19 cellular contexts compared by ENCODE assay signal in genomic region chr1:160743266-160743665, GRCh38. TPM values are rescaled to one million over a fixed set of nuclear protein-coding genes. Genes with fewer than 3 reads are reported as not detected.
DNase-seq lines count a peak whose midpoint lies in the region; ATAC-seq and TF ChIP-seq lines count a peak whose summit lies in the region.
"Had no signal": no experiment of that assay in that cellular context is flagged by ENCODE, and none has a peak within 500 bp of the region (broad histone marks: within the 10 kb centered on the region; RNA-seq: fewer than 3 reads in every experiment).

No MANE protein-coding gene starts in this region.

- intact Hi-C loops in CD8-positive, alpha-beta T cell (cut with DNase I, micrococcal nuclease), result loop anchor here in 1 of 2 experiments (2.0 kb wide), 1 partner anchor 16 kb away; no protein-coding TSS in a partner anchor
- intact Hi-C loops in activated T-helper 2 cell treated with anti-CD3 and anti-CD28 coated beads, Interferon-gamma antibody, Interleukin-2, Interleukin-4, amounts not matched to agents 10 μg/mL and 5 μg/mL and 100 μg/mL, durations not matched to agents 14 hours and 24 hours and 36 hours (cut with micrococcal nuclease), result no loop called here

- no peaks in the 10 kb centered on the region for H3K27me3 ChIP-seq in CD8-positive, alpha-beta T cell (ENCODE audit: insufficient read depth, low read length)
- H3K27me3 ChIP-seq: BE2C, neural progenitor cell had no signal

- H3K36me3 ChIP-seq in CD8-positive, alpha-beta T cell (ENCODE audit: insufficient read depth, low read length), result no peaks in the 10 kb centered on the region
- H3K36me3 ChIP-seq: BE2C, neural progenitor cell had no signal

- H3K4me1 Mint-ChIP-seq in CD8-positive, alpha-beta T cell (ENCODE audit: low read depth), result peaks cover 88% of the 10 kb centered on the region
- peaks cover 82% of the 10 kb centered on the region for H3K4me1 Mint-ChIP-seq in activated T-helper 2 cell treated with anti-CD3 and anti-CD28 coated beads, Interferon-gamma antibody, Interleukin-2, Interleukin-4, amounts not matched to agents 10 μg/mL and 5 μg/mL and 100 μg/mL, durations not matched to agents 14 hours and 24 hours and 36 hours (ENCODE audit: low read depth)
- H3K4me1 Mint-ChIP-seq in naive thymus-derived CD8-positive, alpha-beta T cell, result peaks cover 29 to 92% (median 70%) of the 10 kb centered on the region in 4 donors
- H3K4me1 Mint-ChIP-seq: neural progenitor cell had no signal

- POLR2A ChIA-PET in CD8-positive, alpha-beta T cell (lab: Charles Lee), result interaction anchor here (1.4 to 2.2 kb wide), 2 partner anchors 9 to 10 kb away, joined by 4 to 7 read pairs; no protein-coding TSS in a partner anchor
- POLR2A ChIA-PET in naive thymus-derived CD8-positive, alpha-beta T cell (lab: Charles Lee), result interaction anchor here (0.6 to 1.3 kb wide), 2 partner anchors 53 to 331 kb away, joined by 3 to 6 read pairs; partner anchors contain the start of gene LY9

- peaks cover 53% of the 10 kb centered on the region for H3K4me1 ChIP-seq in CD8-positive, alpha-beta T cell (ENCODE audit: insufficient read depth, low read length)
- H3K4me1 ChIP-seq: BE2C, neural progenitor cell, psoas muscle had no signal

- TF ChIP-seq CTCF in CD8-positive, alpha-beta T cell (IDR thresholded peaks at IDR 0.05), result no peak
- TF ChIP-seq CTCF in GM12864 (IDR thresholded peaks at IDR 0.05; ENCODE audit: low read depth, low read length, missing control alignments), result no peak

- ATAC-seq in CD8-positive, alpha-beta T cell, result no peak
- ATAC-seq in naive thymus-derived CD8-positive, alpha-beta T cell, result no peak
- ATAC-seq in HG02852 (IDR thresholded peaks at IDR 0.05; ENCODE audit: unreplicated experiment) (no peak), GM21786 (IDR thresholded peaks at IDR 0.05; ENCODE audit: unreplicated experiment) (no peak)
- ATAC-seq: psoas muscle, Right ventricle myocardium inferior had no signal

- H3K4me3 Mint-ChIP-seq in CD8-positive, alpha-beta T cell, result peak overlapping the region; percentile 60
- peak overlapping the region; percentile 9 for H3K4me3 Mint-ChIP-seq in activated T-helper 2 cell treated with anti-CD3 and anti-CD28 coated beads, Interferon-gamma antibody, Interleukin-2, Interleukin-4, amounts not matched to agents 10 μg/mL and 5 μg/mL and 100 μg/mL, durations not matched to agents 14 hours and 24 hours and 36 hours (ENCODE audit: low read depth)
- H3K4me3 Mint-ChIP-seq in naive thymus-derived CD8-positive, alpha-beta T cell, result peak overlapping the region in 5 of 10 donors; percentile 11 to 86 (median 52)
- H3K4me3 Mint-ChIP-seq: endodermal cell, neural progenitor cell, type B pancreatic cell had no signal

- H3K9me3 Mint-ChIP-seq in CD8-positive, alpha-beta T cell, result no peaks in the 10 kb centered on the region
- peaks cover 2% of the 10 kb centered on the region for H3K9me3 Mint-ChIP-seq in activated T-helper 2 cell treated with anti-CD3 and anti-CD28 coated beads, Interferon-gamma antibody, Interleukin-2, Interleukin-4, amounts not matched to agents 10 μg/mL and 5 μg/mL and 100 μg/mL, durations not matched to agents 14 hours and 24 hours and 36 hours
- peaks cover 0 to 2% (median 0%) of the 10 kb centered on the region in 9 donors for H3K9me3 Mint-ChIP-seq in naive thymus-derived CD8-positive, alpha-beta T cell
- H3K9me3 Mint-ChIP-seq: endodermal cell, neural progenitor cell, type B pancreatic cell had no signal

- no peak for DNase-seq in CD8-positive, alpha-beta T cell
- DNase-seq in GM12864 (ENCODE audit: low read depth), result no peak
- no peak for DNase-seq in activated T-helper 2 cell treated with anti-CD3 and anti-CD28 coated beads, Interferon-gamma antibody, Interleukin-2, Interleukin-4, amounts not matched to agents 10 μg/mL and 5 μg/mL and 100 μg/mL, durations not matched to agents 14 hours and 24 hours and 36 hours (ENCODE audit: low spot score)
- no peak for DNase-seq in naive thymus-derived CD8-positive, alpha-beta T cell
- DNase-seq in AG08395 (ENCODE audit: low spot score), result no peak
- DNase-seq: activated CD4-positive, CD25-positive, alpha-beta regulatory T cell; anterior cingulate cortex; BE2C; endodermal cell; islet precursor cell; NCI-H345; psoas muscle; stimulated activated CD4-positive, alpha-beta T cell treated with anti-CD3 and anti-CD28 coated beads, Interleukin-12 subunit alpha, Interleukin-12 subunit beta, amount 100 ng/mL, for 4 hours had no signal

- H3K27ac Mint-ChIP-seq in CD8-positive, alpha-beta T cell, result peak overlapping the region; percentile 90
- peak overlapping the region; percentile 62 for H3K27ac Mint-ChIP-seq in activated T-helper 2 cell treated with anti-CD3 and anti-CD28 coated beads, Interferon-gamma antibody, Interleukin-2, Interleukin-4, amounts not matched to agents 10 μg/mL and 5 μg/mL and 100 μg/mL, durations not matched to agents 14 hours and 24 hours and 36 hours
- peak overlapping the region in 9 of 10 donors; percentile 32 to 90 (median 84) for H3K27ac Mint-ChIP-seq in naive thymus-derived CD8-positive, alpha-beta T cell
- H3K27ac Mint-ChIP-seq: endodermal cell, neural progenitor cell, type B pancreatic cell had no signal

- H3K27ac ChIP-seq in CD8-positive, alpha-beta T cell (ENCODE audit: low read depth, low read length), result no peak overlapping the region
- H3K27ac ChIP-seq: neural progenitor cell, psoas muscle had no signal

- CTCF ChIA-PET in CD8-positive, alpha-beta T cell (lab: Charles Lee), result interaction anchor here (3.0 to 8.2 kb wide), 2 partner anchors 16 to 25 kb away, joined by 13 to 72 read pairs; no protein-coding TSS in a partner anchor

- H3K36me3 Mint-ChIP-seq in CD8-positive, alpha-beta T cell, result peaks cover 3% of the 10 kb centered on the region
- H3K36me3 Mint-ChIP-seq in activated T-helper 2 cell treated with anti-CD3 and anti-CD28 coated beads, Interferon-gamma antibody, Interleukin-2, Interleukin-4, amounts not matched to agents 10 μg/mL and 5 μg/mL and 100 μg/mL, durations not matched to agents 14 hours and 24 hours and 36 hours (ENCODE audit: low read depth), result peaks cover 13% of the 10 kb centered on the region
- no peaks in the 10 kb centered on the region for H3K36me3 Mint-ChIP-seq in naive thymus-derived CD8-positive, alpha-beta T cell
- H3K36me3 Mint-ChIP-seq: neural progenitor cell, type B pancreatic cell had no signal

- no peak overlapping the region for H3K4me3 ChIP-seq in CD8-positive, alpha-beta T cell (ENCODE audit: low read depth, low read length)
- peak overlapping the region; percentile 4; the same call in 1 of the 2 replicates for H3K4me3 ChIP-seq in GM12864 (ENCODE audit: low read depth, low read length)
- H3K4me3 ChIP-seq: neural progenitor cell, psoas muscle had no signal

- H3K27me3 Mint-ChIP-seq in CD8-positive, alpha-beta T cell (ENCODE audit: low read depth), result no peaks in the 10 kb centered on the region
- no peaks in the 10 kb centered on the region for H3K27me3 Mint-ChIP-seq in activated T-helper 2 cell treated with anti-CD3 and anti-CD28 coated beads, Interferon-gamma antibody, Interleukin-2, Interleukin-4, amounts not matched to agents 10 μg/mL and 5 μg/mL and 100 μg/mL, durations not matched to agents 14 hours and 24 hours and 36 hours (ENCODE audit: low read depth)
- H3K27me3 Mint-ChIP-seq in naive thymus-derived CD8-positive, alpha-beta T cell, result no peaks in the 10 kb centered on the region

- H3K9me3 ChIP-seq in CD8-positive, alpha-beta T cell (ENCODE audit: low read length), result no peaks in the 10 kb centered on the region
- H3K9me3 ChIP-seq: BE2C, psoas muscle had no signal

RNA-seq across cellular contexts. Expression of gene SLAMF7, which starts 4.2 kb away (rescaled TPM):
- 10 to 100 TPM; 13.3 to 14.8 TPM for total RNA-seq in CD8-positive, alpha-beta T cell
- 4.1 and 5.5 TPM in 2 replicates for total RNA-seq in activated T-helper 2 cell treated with anti-CD3 and anti-CD28 coated beads, Interferon-gamma antibody, Interleukin-2, Interleukin-4, amounts not matched to agents 10 μg/mL and 5 μg/mL and 100 μg/mL, durations not matched to agents 14 hours and 24 hours and 36 hours
- total RNA-seq in naive thymus-derived CD8-positive, alpha-beta T cell, result 1 to 10 TPM; 4.5 to 6.2 TPM
- polyA plus RNA-seq in naive thymus-derived CD8-positive, alpha-beta T cell, result 100 to 1,000 TPM in 1 of 3 donors, 1 to 10 TPM in 2; 3.8 to 102 (median 4.0) TPM
- total RNA-seq: endodermal cell, lung microvascular endothelial cell had no signal

RNA-seq across cellular contexts. Expression of gene CD48, which starts 31.6 kb away (rescaled TPM):
- 100 to 1,000 TPM; 397 to 399 TPM for total RNA-seq in CD8-positive, alpha-beta T cell
- total RNA-seq in activated T-helper 2 cell treated with anti-CD3 and anti-CD28 coated beads, Interferon-gamma antibody, Interleukin-2, Interleukin-4, amounts not matched to agents 10 μg/mL and 5 μg/mL and 100 μg/mL, durations not matched to agents 14 hours and 24 hours and 36 hours, result 101 and 103 TPM in 2 replicates
- total RNA-seq in naive thymus-derived CD8-positive, alpha-beta T cell, result 100 to 1,000 TPM; 272 to 276 TPM
- polyA plus RNA-seq in naive thymus-derived CD8-positive, alpha-beta T cell, result 100 to 1,000 TPM; 186 to 213 (median 200) TPM
- total RNA-seq: lung microvascular endothelial cell had no signal

RNA-seq across cellular contexts. Expression of gene LY9, which starts 52.7 kb away (rescaled TPM):
- total RNA-seq in CD8-positive, alpha-beta T cell, result 100 to 1,000 TPM; 103 to 104 TPM
- total RNA-seq in activated T-helper 2 cell treated with anti-CD3 and anti-CD28 coated beads, Interferon-gamma antibody, Interleukin-2, Interleukin-4, amounts not matched to agents 10 μg/mL and 5 μg/mL and 100 μg/mL, durations not matched to agents 14 hours and 24 hours and 36 hours, result 0.28 and 0.34 TPM in 2 replicates
- total RNA-seq in naive thymus-derived CD8-positive, alpha-beta T cell, result 100 to 1,000 TPM; 150 to 156 TPM
- polyA plus RNA-seq in naive thymus-derived CD8-positive, alpha-beta T cell, result 100 to 1,000 TPM; 167 to 223 (median 189) TPM
- total RNA-seq: endodermal cell, lung microvascular endothelial cell, Right ventricle myocardium inferior had no signal

Comparison
In these comparisons a context has a peak if more than half of its experiments do, and no peak if none do; other contexts are left out.
1. RNA of gene LY9, which starts 52.7 kb away (total RNA-seq): 150 to 156 TPM in naive thymus-derived CD8-positive, alpha-beta T cell and 103 to 104 TPM in CD8-positive, alpha-beta T cell; 0.28 to 0.34 TPM in activated T-helper 2 cell treated with anti-CD3 and anti-CD28 coated beads, Interferon-gamma antibody, Interleukin-2, Interleukin-4, amounts not matched to agents 10 μg/mL and 5 μg/mL and 100 μg/mL, durations not matched to agents 14 hours and 24 hours and 36 hours; every median in the first group is over 10 times any median in the second.
2. Peak in every context shown above with its lines, with median percentiles within 50 percentile points of each other: H3K27ac Mint-ChIP-seq.